Comparison of ENCODE assay signal across 2 cellular contexts in the genomic region with DNA sequence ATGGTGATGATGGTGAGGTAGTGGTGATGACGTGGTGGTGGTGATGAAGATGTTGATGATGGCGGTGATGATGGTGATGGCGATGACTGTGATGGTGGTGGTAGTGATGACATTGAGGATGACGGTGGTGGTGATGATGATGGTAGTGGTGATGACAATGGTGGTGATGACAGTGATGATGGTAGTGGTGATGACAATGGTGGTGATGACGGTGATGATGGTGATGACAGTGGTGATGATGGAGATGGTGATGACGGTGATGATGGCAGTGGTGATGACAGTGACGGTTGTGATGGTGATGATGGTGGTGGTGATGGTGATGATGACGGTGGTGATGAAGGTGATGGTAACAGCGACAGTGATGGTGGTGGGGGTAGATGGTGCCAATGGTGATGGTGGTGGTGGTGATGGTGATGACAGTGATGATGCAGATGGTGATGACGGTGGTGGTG.
TF ChIP-seq lines count a peak whose summit lies in the region.

No MANE protein-coding gene starts in this region.

TF ChIP-seq in HepG2, 621 proteins besides CTCF, POLR2A, EP300 and RAD21 (continues in another document):
- TF ChIP-seq ZFP82 (CRISPR knock-in tag; IDR thresholded peaks at IDR 0.05; ENCODE audit: borderline replicate concordance) (no peak), RXRA (CRISPR knock-in tag; IDR thresholded peaks at IDR 0.05) (no peak), FOXO1 (CRISPR knock-in tag; IDR thresholded peaks at IDR 0.05) (no peak), ZBTB7B (CRISPR knock-in tag; IDR thresholded peaks at IDR 0.05) (no peak), ZNF101 (CRISPR knock-in tag; IDR thresholded peaks at IDR 0.05; ENCODE audit: borderline replicate concordance, low read depth) (no peak), ZNF468 (CRISPR knock-in tag; IDR thresholded peaks at IDR 0.05) (no peak), ZNF772 (CRISPR knock-in tag; IDR thresholded peaks at IDR 0.05) (no peak), MAF1 (CRISPR knock-in tag; IDR thresholded peaks at IDR 0.05; ENCODE audit: borderline replicate concordance) (no peak), PATZ1 (CRISPR knock-in tag; IDR thresholded peaks at IDR 0.05) (no peak), ZMAT5 (CRISPR knock-in tag; IDR thresholded peaks at IDR 0.05; ENCODE audit: borderline replicate concordance, low read depth) (no peak), PPARG (CRISPR knock-in tag; conservative IDR thresholded peaks at IDR 0.05) (no peak), ATF7 (IDR thresholded peaks at IDR 0.05) (peak; percentile 49; the same call in 1 of the 2 replicates), ATF7 (CRISPR knock-in tag; IDR thresholded peaks at IDR 0.05) (no peak), MZF1 (CRISPR knock-in tag; IDR thresholded peaks at IDR 0.05; ENCODE audit: borderline replicate concordance) (no peak), REPIN1 (CRISPR knock-in tag; IDR thresholded peaks at IDR 0.05; ENCODE audit: borderline replicate concordance, low read depth) (no peak), JUNB (CRISPR knock-in tag; IDR thresholded peaks at IDR 0.05; ENCODE audit: borderline replicate concordance) (0 out of 2 replicates have a peak, but pooled peaks have one; percentile 40), ZNF282 (IDR thresholded peaks at IDR 0.05; ENCODE audit: partially characterized antibody) (peak; percentile 11), RBFOX2 (IDR thresholded peaks at IDR 0.05; ENCODE audit: low read depth, low read length) (no peak), KLF9 (CRISPR knock-in tag; IDR thresholded peaks at IDR 0.05; ENCODE audit: low read depth) (no peak), ZNF17 (CRISPR knock-in tag; IDR thresholded peaks at IDR 0.05) (no peak), ZKSCAN5 (CRISPR knock-in tag; IDR thresholded peaks at IDR 0.05) (no peak), FOXA1 (IDR thresholded peaks at IDR 0.05) (no peak), FOXA1 (CRISPR knock-in tag; IDR thresholded peaks at IDR 0.05) (no peak), ZBTB39 (CRISPR knock-in tag; IDR thresholded peaks at IDR 0.05) (no peak), ZFP36L1 (CRISPR knock-in tag; IDR thresholded peaks at IDR 0.05) (no peak), BRCA1 (CRISPR knock-in tag; IDR thresholded peaks at IDR 0.05) (no peak), ZNF619 (CRISPR knock-in tag; IDR thresholded peaks at IDR 0.05) (no peak), MAFG (CRISPR knock-in tag; IDR thresholded peaks at IDR 0.05) (no peak), U2AF2 (IDR thresholded peaks at IDR 0.05; ENCODE audit: low read depth, low read length) (no peak), ZNF20 (CRISPR knock-in tag; IDR thresholded peaks at IDR 0.05) (no peak), HOXA7 (CRISPR knock-in tag; IDR thresholded peaks at IDR 0.05) (no peak), CREB1 (IDR thresholded peaks at IDR 0.05) (peak; percentile 98), CREB1 (CRISPR knock-in tag; IDR thresholded peaks at IDR 0.05) (no peak), ZSCAN21 (CRISPR knock-in tag; IDR thresholded peaks at IDR 0.05; ENCODE audit: borderline replicate concordance) (no peak), ZBTB21 (CRISPR knock-in tag; IDR thresholded peaks at IDR 0.05) (no peak), ZNF263 (CRISPR knock-in tag; IDR thresholded peaks at IDR 0.05) (no peak)
- TF ChIP-seq, protein P1, sequence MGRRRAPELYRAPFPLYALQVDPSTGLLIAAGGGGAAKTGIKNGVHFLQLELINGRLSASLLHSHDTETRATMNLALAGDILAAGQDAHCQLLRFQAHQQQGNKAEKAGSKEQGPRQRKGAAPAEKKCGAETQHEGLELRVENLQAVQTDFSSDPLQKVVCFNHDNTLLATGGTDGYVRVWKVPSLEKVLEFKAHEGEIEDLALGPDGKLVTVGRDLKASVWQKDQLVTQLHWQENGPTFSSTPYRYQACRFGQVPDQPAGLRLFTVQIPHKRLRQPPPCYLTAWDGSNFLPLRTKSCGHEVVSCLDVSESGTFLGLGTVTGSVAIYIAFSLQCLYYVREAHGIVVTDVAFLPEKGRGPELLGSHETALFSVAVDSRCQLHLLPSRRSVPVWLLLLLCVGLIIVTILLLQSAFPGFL (CRISPR knock-in tag; IDR thresholded peaks at IDR 0.05): no peak
- TF ChIP-seq, protein P2, sequence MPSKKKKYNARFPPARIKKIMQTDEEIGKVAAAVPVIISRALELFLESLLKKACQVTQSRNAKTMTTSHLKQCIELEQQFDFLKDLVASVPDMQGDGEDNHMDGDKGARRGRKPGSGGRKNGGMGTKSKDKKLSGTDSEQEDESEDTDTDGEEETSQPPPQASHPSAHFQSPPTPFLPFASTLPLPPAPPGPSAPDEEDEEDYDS (CRISPR knock-in tag; IDR thresholded peaks at IDR 0.05): no peak

TF ChIP-seq in GM12878, 131 proteins besides CTCF, POLR2A, EP300 and RAD21:
- no peak for TF ChIP-seq ZNF622 (IDR thresholded peaks at IDR 0.05)
- no peak for TF ChIP-seq MTA3 (IDR thresholded peaks at IDR 0.05; ENCODE audit: borderline replicate concordance, low read length)
- TF ChIP-seq WRNIP1 (IDR thresholded peaks at IDR 0.05; ENCODE audit: borderline replicate concordance, low read depth, low read length): no peak
- no peak for TF ChIP-seq ZZZ3 (IDR thresholded peaks at IDR 0.05; ENCODE audit: control insufficient read depth, insufficient read length, low read depth)
- TF ChIP-seq GATAD2B (conservative IDR thresholded peaks at IDR 0.05; ENCODE audit: low read depth): no peak
- no peak for TF ChIP-seq NFXL1 (IDR thresholded peaks at IDR 0.05; ENCODE audit: borderline replicate concordance)
- no peak for TF ChIP-seq CEBPZ (IDR thresholded peaks at IDR 0.05; ENCODE audit: low read depth, low read length)
- no peak for TF ChIP-seq TCF7 (IDR thresholded peaks at IDR 0.05; ENCODE audit: borderline replicate concordance)
- TF ChIP-seq BMI1 (IDR thresholded peaks at IDR 0.05; ENCODE audit: borderline replicate concordance): no peak
- TF ChIP-seq TBL1XR1 (IDR thresholded peaks at IDR 0.05; ENCODE audit: low read depth, low read length): no peak
- TF ChIP-seq SUPT20H (IDR thresholded peaks at IDR 0.05; ENCODE audit: borderline replicate concordance, control insufficient read depth, low read depth, low read length): no peak
- TF ChIP-seq KAT2A (conservative IDR thresholded peaks at IDR 0.05; ENCODE audit: control insufficient read depth, low read depth, low read length): no peak
- TF ChIP-seq NRF1 (conservative IDR thresholded peaks at IDR 0.05; ENCODE audit: low read depth, low read length): no peak
